In the genomic region with DNA sequence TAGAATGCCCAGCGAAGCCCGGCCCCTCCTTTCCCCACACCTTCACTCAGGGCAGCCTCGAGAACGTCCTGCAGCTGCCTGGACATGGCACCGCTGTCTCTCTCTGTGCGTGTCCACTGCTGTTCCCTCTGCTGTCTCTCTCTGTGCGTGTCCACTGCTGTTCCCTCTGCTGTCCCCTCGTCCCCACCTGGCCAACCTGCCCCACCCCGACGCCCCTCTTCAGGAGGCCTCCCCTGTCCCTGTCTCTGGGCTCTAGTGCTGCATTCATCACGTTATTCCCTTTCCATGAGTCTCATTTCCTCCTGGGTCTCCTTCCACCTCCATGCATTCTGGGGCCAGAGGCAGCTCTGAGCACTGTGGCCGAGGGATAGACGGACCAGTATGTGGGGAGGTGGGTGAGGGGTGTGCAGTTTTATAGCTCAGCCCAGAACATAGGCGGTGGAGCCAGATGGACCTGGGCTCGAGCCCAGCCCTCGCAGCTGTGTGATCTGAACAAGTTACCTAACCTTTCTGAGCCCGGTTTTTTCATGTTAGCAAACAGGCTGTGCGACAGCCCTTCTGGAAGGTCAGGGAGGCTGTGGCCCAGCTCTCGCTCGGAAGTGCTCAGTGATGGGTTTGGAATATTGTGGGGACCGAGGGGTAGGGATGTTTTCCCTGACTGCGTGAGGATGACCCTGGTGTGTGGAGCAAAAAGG, we compare ENCODE assay signal across 25 cellular contexts. TPM values are rescaled to one million over a fixed set of nuclear protein-coding genes. Genes with fewer than 3 reads are reported as not detected.
DNase-seq lines count a peak whose midpoint lies in the region; ATAC-seq and TF ChIP-seq lines count a peak whose summit lies in the region.
"Had no signal": no experiment of that assay in that cellular context is flagged by ENCODE, and none has a peak within 500 bp of the region (broad histone marks: within the 10 kb centered on the region; RNA-seq: fewer than 3 reads in every experiment).

No MANE protein-coding gene starts in this region.

- DNase-seq in Panc1 (ENCODE audit: low read depth, low spot score), result no peak
- peak; percentile 35 for DNase-seq in lower lobe of right lung
- no peak for DNase-seq in stomach
- no peak for DNase-seq in lower leg skin (ENCODE audit: low spot score in 2 of 2)
- no peak for DNase-seq in GM03348 (ENCODE audit: low spot score)
- no peak for DNase-seq in COLO829 (ENCODE audit: low spot score)
- DNase-seq: ACHN; Calu3; CD4-positive, alpha-beta memory T cell; DMS153; GM23248; MV-4-11; NCI-H1105 treated with DMSO at 0.1 percent for 48 hours; NCI-H2081; NCI-H446; NCI-H526 treated with DMSO at 0.1 percent for 48 hours; OCI-M1; SHP77 treated with DMSO at 0.1 percent for 48 hours; SK-N-SH had no signal

- no peaks in the 10 kb centered on the region for H3K36me3 ChIP-seq in Panc1 (ENCODE audit: control insufficient read depth, insufficient read depth, low read length)
- no peaks in the 10 kb centered on the region for H3K36me3 ChIP-seq in lower lobe of right lung
- H3K36me3 ChIP-seq in stomach, result peaks cover 0 to 4% (median 0%) of the 10 kb centered on the region in 4 donors
- H3K36me3 ChIP-seq: BLaER1, HAP-1 had no signal

- H3K27me3 ChIP-seq in Panc1 (ENCODE audit: control insufficient read depth, insufficient read depth, low read length) (no peaks in the 10 kb centered on the region), lower lobe of right lung (ENCODE audit: low read depth) (no peaks in the 10 kb centered on the region), stomach (no peaks in the 10 kb centered on the region)
- H3K27me3 ChIP-seq: BLaER1 had no signal

- intact Hi-C loops in Panc1 (cut with micrococcal nuclease; ENCODE audit: unreplicated experiment) (loop anchor here (10.0 kb wide), 1 partner anchor 261 kb away; no protein-coding TSS in a partner anchor), lower lobe of right lung (cut with DNase I) (no loop called here), stomach (cut with DNase I; ENCODE audit: low total_unique reads) (no loop called here), lower leg skin (cut with DNase I; ENCODE audit: low total_unique reads) (no loop called here)

- no peak for TF ChIP-seq EP300 in stomach (IDR thresholded peaks at IDR 0.05)

- H3K27ac ChIP-seq in C4-2B (peak overlapping the region; percentile 47), Panc1 (ENCODE audit: low read length) (peak overlapping the region; percentile 75), lower lobe of right lung (no peak overlapping the region), stomach (peak overlapping the region in 3 of 5 donors; percentile 82 to 85 (median 85))
- H3K27ac ChIP-seq: BLaER1, GM23248 had no signal

- H3K4me1 ChIP-seq in Panc1 (ENCODE audit: control insufficient read depth, insufficient read depth, low read length) (peaks cover 21% of the 10 kb centered on the region), lower lobe of right lung (no peaks in the 10 kb centered on the region), stomach (peaks cover 7 to 28% (median 27%) of the 10 kb centered on the region in 4 donors)
- H3K4me1 ChIP-seq: BLaER1, HAP-1 had no signal

- BruUV-seq in Panc1 (replicated peaks; lab: Mats Ljungman, UMichigan), result no TSS peak

- in situ Hi-C loops in Panc1 (cut with HindIII; ENCODE audit: low pct_unique_long_range_greater_than_20kb, low sequenced_read_pairs), result no loop called here

- POLR2A ChIA-PET in Panc1 (lab: Charles Lee), result no interaction called here

- 74 to 84% (median 79%) methylated on average over 19 to 22 of the region's 22 CpGs for WGBS in stomach, 5 donors
- 82 to 85% methylated on average over 22 of the region's 22 CpGs for WGBS in lower leg skin, 2 donors

- TF ChIP-seq CTCF in C4-2B (conservative IDR thresholded peaks at IDR 0.05) (no peak), Panc1 (IDR thresholded peaks at IDR 0.05) (no peak), lower lobe of right lung (IDR thresholded peaks at IDR 0.05) (no peak), stomach (IDR thresholded peaks at IDR 0.05) (no peak), lower leg skin (IDR thresholded peaks at IDR 0.05) (no peak)

- H3K9me3 ChIP-seq in Panc1 (ENCODE audit: control insufficient read depth, insufficient read depth, low read depth, low read length) (no peaks in the 10 kb centered on the region), lower lobe of right lung (no peaks in the 10 kb centered on the region), stomach (peaks cover 0 to under 1% (median 0%) of the 10 kb centered on the region in 4 donors)
- H3K9me3 ChIP-seq: BLaER1, HAP-1, SK-N-SH had no signal

- ATAC-seq in Panc1 (no peak), lower lobe of right lung (no peak)

- TF ChIP-seq POLR2A in stomach (IDR thresholded peaks at IDR 0.05) (no peak), lower leg skin (IDR thresholded peaks at IDR 0.05) (no peak)

- CTCF ChIA-PET in Panc1 (lab: Charles Lee), result interaction anchor here (1.5 kb wide), 1 partner anchor 18 kb away, joined by 5 read pairs; no protein-coding TSS in a partner anchor

- no peak overlapping the region for H3K4me3 ChIP-seq in Panc1 (ENCODE audit: low read depth in 2 of 2, low read length in 2 of 2)
- H3K4me3 ChIP-seq in lower lobe of right lung, result no peak overlapping the region
- H3K4me3 ChIP-seq in stomach, result no peak overlapping the region
- no peak overlapping the region for H3K4me3 ChIP-seq in lower leg skin (ENCODE audit: low read depth, poor library complexity, severe bottlenecking)
- H3K4me3 ChIP-seq: BLaER1, GM23248, HAP-1 had no signal

RNA-seq across cellular contexts. Expression of a gene that starts 41.9 kb away (rescaled TPM):
- total RNA-seq in Panc1 (2021; ENCODE audit: unreplicated experiment) (0.46 TPM), lower lobe of right lung (not detected), stomach (10 to 100 TPM in 2 of 5 donors, 1 to 10 TPM in 2, not detected in 1; 1.2 to 31.2 (median 14.7) TPM), lower leg skin (1 to 10 TPM in 2 of 4 donors, under 1 TPM in 2; 0.13 to 1.8 (median 0.98) TPM)
- polyA plus RNA-seq in Panc1 (2012; ENCODE audit: insufficient read length), result 0.15 TPM
- 10 to 100 TPM in 1 of 3 donors, 1 to 10 TPM in 2; 1.9 to 22.7 (median 8.1) TPM for polyA plus RNA-seq in stomach
- total RNA-seq: G401, GM23248, HT1080 had no signal
- polyA plus RNA-seq: CD4-positive, alpha-beta memory T cell; GM23248; IgD-negative memory B cell had no signal
